In genomic region chr7:27170936-27171635, GRCh38 we compare ENCODE assay signal across 10 cellular contexts. TPM values are rescaled to one million over a fixed set of nuclear protein-coding genes. Genes with fewer than 3 reads are reported as not detected.
DNase-seq lines count a peak whose midpoint lies in the region; ATAC-seq and TF ChIP-seq lines count a peak whose summit lies in the region.
"Had no signal": no experiment of that assay in that cellular context is flagged by ENCODE, and none has a peak within 500 bp of the region (broad histone marks: within the 10 kb centered on the region; RNA-seq: fewer than 3 reads in every experiment).

No MANE protein-coding gene starts in this region.

- TF ChIP-seq CTCF in AG09309 (IDR thresholded peaks at IDR 0.05; ENCODE audit: control insufficient read depth, insufficient read depth, low read depth, low read length, missing control alignments) = no peak

- peaks cover 33% of the 10 kb centered on the region for H3K4me1 Mint-ChIP-seq in activated naive CD4-positive, alpha-beta T cell treated with anti-CD3 and anti-CD28 coated beads, Interleukin-2, amount 50 U/mL, for 24 hours
- peaks cover 24 to 29% (median 24%) of the 10 kb centered on the region in 3 donors for H3K4me1 Mint-ChIP-seq in naive B cell

- no peaks in the 10 kb centered on the region for H3K9me3 Mint-ChIP-seq in activated naive CD4-positive, alpha-beta T cell treated with anti-CD3 and anti-CD28 coated beads, Interleukin-2, amount 50 U/mL, for 24 hours
- H3K9me3 Mint-ChIP-seq in naive B cell = peaks cover 5 to 28% (median 7%) of the 10 kb centered on the region in 7 donors
- H3K9me3 Mint-ChIP-seq: activated T-helper 1 cell treated with anti-CD3 and anti-CD28 coated beads, Interleukin-12 subunit alpha, Interleukin-12 subunit beta, Interleukin-2, Interleukin-4 antibody, amounts not matched to agents 30 ng/mL and 10 ng/mL and 1 ng/mL, durations not matched to agents 14 hours and 24 hours and 36 hours had no signal

- H3K36me3 Mint-ChIP-seq in activated naive CD4-positive, alpha-beta T cell treated with anti-CD3 and anti-CD28 coated beads, Interleukin-2, amount 50 U/mL, for 24 hours = peaks cover 3% of the 10 kb centered on the region
- H3K36me3 Mint-ChIP-seq in naive B cell = peaks cover 0 to 24% of the 10 kb centered on the region in 2 donors

- no peak for ATAC-seq in naive B cell (ENCODE audit: low read depth in 2 of 2)

- no peak overlapping the region for H3K27ac Mint-ChIP-seq in activated naive CD4-positive, alpha-beta T cell treated with anti-CD3 and anti-CD28 coated beads, Interleukin-2, amount 50 U/mL, for 24 hours
- H3K27ac Mint-ChIP-seq in naive B cell = peak overlapping the region in 4 of 6 donors; percentile 3 to 97 (median 89)

- peak overlapping the region; percentile 87 for H3K4me3 ChIP-seq in AG09309 (ENCODE audit: control insufficient read depth, low read depth, low read length)
- H3K4me3 ChIP-seq: GM12878 had no signal

- peaks cover 53% of the 10 kb centered on the region for H3K27me3 Mint-ChIP-seq in activated naive CD4-positive, alpha-beta T cell treated with anti-CD3 and anti-CD28 coated beads, Interleukin-2, amount 50 U/mL, for 24 hours
- H3K27me3 Mint-ChIP-seq in naive B cell = peaks cover 34 to 77% (median 58%) of the 10 kb centered on the region in 3 donors

- peak overlapping the region; percentile 30 for H3K4me3 Mint-ChIP-seq in activated naive CD4-positive, alpha-beta T cell treated with anti-CD3 and anti-CD28 coated beads, Interleukin-2, amount 50 U/mL, for 24 hours
- peak overlapping the region in 3 of 8 donors; percentile 58 to 83 (median 77) for H3K4me3 Mint-ChIP-seq in naive B cell

- DNase-seq in AG09309 (ENCODE audit: low read depth) (no peak), GDM1 (lab: John Stamatoyannopoulos, UW) (peak; percentile 13), naive B cell (no peak), NCI-H446 treated with DMSO at 0.1 percent for 48 hours (lab: John Stamatoyannopoulos, UW) (no peak), inferior parietal cortex (ENCODE audit: extremely low spot score) (no peak), DMS53 treated with DMSO at 0.1 percent for 48 hours (lab: John Stamatoyannopoulos, UW; ENCODE audit: unreplicated experiment) (no peak), NCI-H2196 treated with DMSO at 0.1 percent for 48 hours (lab: John Stamatoyannopoulos, UW; ENCODE audit: unreplicated experiment) (no peak)

RNA-seq across cellular contexts. Expression of gene HOXA10, which starts 3.0 kb away (rescaled TPM):
- polyA plus RNA-seq in naive B cell (ENCODE audit: low read depth in 6 of 6) = not detected
- polyA plus RNA-seq: GM12878 had no signal

RNA-seq across cellular contexts. Expression of gene HOXA9, which starts 5.7 kb away (rescaled TPM):
- polyA plus RNA-seq in naive B cell (ENCODE audit: low read depth in 6 of 6) = not detected
- polyA plus RNA-seq: GM12878 had no signal

RNA-seq across cellular contexts. Expression of gene HOXA11, which starts 13.9 kb away (rescaled TPM):
- not detected for polyA plus RNA-seq in naive B cell (ENCODE audit: low read depth in 6 of 6)
- polyA plus RNA-seq: GM12878 had no signal

RNA-seq across cellular contexts. Expression of gene HOXA7, which starts 14.6 kb away (rescaled TPM):
- not detected for polyA plus RNA-seq in naive B cell (ENCODE audit: low read depth in 6 of 6)
- polyA plus RNA-seq: GM12878 had no signal

RNA-seq across cellular contexts. Expression of gene HOXA3, which starts 18.7 kb away (rescaled TPM):
- not detected for polyA plus RNA-seq in naive B cell (ENCODE audit: low read depth in 6 of 6)
